9 cellular contexts compared by ENCODE assay signal in the genomic region with DNA sequence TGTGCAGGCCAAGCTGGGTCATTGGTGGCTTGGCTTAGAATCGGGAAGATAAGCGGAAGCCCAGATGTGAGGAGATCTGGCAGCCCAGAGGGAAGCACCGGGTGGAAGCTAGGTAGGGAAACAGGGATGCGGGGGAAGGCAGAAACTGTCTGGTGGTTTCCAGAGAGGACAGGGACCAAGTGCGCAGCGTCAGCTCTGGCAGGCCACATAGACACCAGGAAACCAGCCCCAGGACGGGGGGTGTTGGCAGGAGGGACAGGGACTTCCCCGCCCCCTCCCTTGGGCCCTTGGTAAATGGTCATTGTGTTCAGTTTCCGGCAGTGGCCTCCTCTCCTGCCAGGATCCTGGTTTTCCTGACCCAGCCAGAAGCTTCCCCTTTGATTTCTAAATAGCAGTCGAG. TPM values are rescaled to one million over a fixed set of nuclear protein-coding genes. Genes with fewer than 3 reads are reported as not detected.
DNase-seq lines count a peak whose midpoint lies in the region; ATAC-seq and TF ChIP-seq lines count a peak whose summit lies in the region.
"Had no signal": no experiment of that assay in that cellular context is flagged by ENCODE, and none has a peak within 500 bp of the region (broad histone marks: within the 10 kb centered on the region; RNA-seq: fewer than 3 reads in every experiment).

No MANE protein-coding gene starts in this region.

- peaks cover 19% of the 10 kb centered on the region for H3K4me1 ChIP-seq in OCI-LY7 (ENCODE audit: insufficient read depth, low read length, poor library complexity, severe bottlenecking)

- CTCF ChIA-PET in OCI-LY7 (lab: Charles Lee; ENCODE audit: unreplicated experiment): no interaction called here

- no peaks in the 10 kb centered on the region for H3K9me3 ChIP-seq in OCI-LY7 (ENCODE audit: low read length)

- TF ChIP-seq CTCF in C4-2B (conservative IDR thresholded peaks at IDR 0.05): no peak
- no peak for TF ChIP-seq CTCF in osteocyte (IDR thresholded peaks at IDR 0.05)
- no peak for TF ChIP-seq CTCF in OCI-LY7 (conservative IDR thresholded peaks at IDR 0.05; ENCODE audit: low read length)

- BruUV-seq in OCI-LY7 (replicated peaks; lab: Mats Ljungman, UMichigan): no TSS peak

- no peak for ATAC-seq in Right ventricle myocardium superior (ENCODE audit: poor library complexity)

- H3K27ac ChIP-seq in C4-2B: peak overlapping the region; percentile 93
- no peak overlapping the region for H3K27ac ChIP-seq in OCI-LY7 (ENCODE audit: low read depth, low read length, poor library complexity, severe bottlenecking)

- peak overlapping the region; percentile 62 for H3K4me3 Mint-ChIP-seq in activated T-helper 2 cell treated with anti-CD3 and anti-CD28 coated beads, Interferon-gamma antibody, Interleukin-2, Interleukin-4, amounts not matched to agents 10 μg/mL and 5 μg/mL and 100 μg/mL, durations not matched to agents 14 hours and 24 hours and 36 hours (ENCODE audit: low read depth)
- H3K4me3 Mint-ChIP-seq in osteocyte (ENCODE audit: unreplicated experiment): peak overlapping the region; percentile 74

- no peaks in the 10 kb centered on the region for H3K9me3 Mint-ChIP-seq in activated T-helper 2 cell treated with anti-CD3 and anti-CD28 coated beads, Interferon-gamma antibody, Interleukin-2, Interleukin-4, amounts not matched to agents 10 μg/mL and 5 μg/mL and 100 μg/mL, durations not matched to agents 14 hours and 24 hours and 36 hours
- no peaks in the 10 kb centered on the region for H3K9me3 Mint-ChIP-seq in osteocyte (ENCODE audit: unreplicated experiment)

- H3K4me3 ChIP-seq in OCI-LY7 (ENCODE audit: low read depth, low read length, poor library complexity, severe bottlenecking): no peak overlapping the region

- no peaks in the 10 kb centered on the region for H3K9me2 ChIP-seq in OCI-LY7 (ENCODE audit: insufficient read depth, low read length)

- peaks cover 6% of the 10 kb centered on the region; the same call in 1 of the 2 replicates for H4K20me1 ChIP-seq in OCI-LY7 (ENCODE audit: insufficient read depth, low read length)

- peaks cover 10% of the 10 kb centered on the region for H3K36me3 Mint-ChIP-seq in activated T-helper 2 cell treated with anti-CD3 and anti-CD28 coated beads, Interferon-gamma antibody, Interleukin-2, Interleukin-4, amounts not matched to agents 10 μg/mL and 5 μg/mL and 100 μg/mL, durations not matched to agents 14 hours and 24 hours and 36 hours (ENCODE audit: low read depth)
- no peaks in the 10 kb centered on the region for H3K36me3 Mint-ChIP-seq in osteocyte (ENCODE audit: unreplicated experiment)

- POLR2A ChIA-PET in OCI-LY7 (lab: Charles Lee): no interaction called here

- no peak for DNase-seq in activated T-helper 2 cell treated with anti-CD3 and anti-CD28 coated beads, Interferon-gamma antibody, Interleukin-2, Interleukin-4, amounts not matched to agents 10 μg/mL and 5 μg/mL and 100 μg/mL, durations not matched to agents 14 hours and 24 hours and 36 hours (ENCODE audit: low spot score)
- peak; percentile 75 for DNase-seq in Right ventricle myocardium superior
- DNase-seq in osteocyte (ENCODE audit: extremely low spot score, unreplicated experiment): no peak
- DNase-seq in AML-193 (lab: John Stamatoyannopoulos, UW): no peak
- DNase-seq in OCI-LY7 (ENCODE audit: low spot score): no peak
- no peak for DNase-seq in activated CD4-positive, alpha-beta T cell treated with anti-CD3 and anti-CD28 coated beads, Interleukin-2, amount 50 U/mL, for 4 hours
- no peak for DNase-seq in HT-29 (ENCODE audit: low spot score)
- DNase-seq: NCI-H1436 treated with DMSO at 0.1 percent for 48 hours had no signal

- H2AFZ ChIP-seq in OCI-LY7 (ENCODE audit: low read length): no peak overlapping the region

- peaks cover 37% of the 10 kb centered on the region for H3K4me1 Mint-ChIP-seq in activated T-helper 2 cell treated with anti-CD3 and anti-CD28 coated beads, Interferon-gamma antibody, Interleukin-2, Interleukin-4, amounts not matched to agents 10 μg/mL and 5 μg/mL and 100 μg/mL, durations not matched to agents 14 hours and 24 hours and 36 hours (ENCODE audit: low read depth)
- H3K4me1 Mint-ChIP-seq in osteocyte (ENCODE audit: unreplicated experiment): peaks cover 68% of the 10 kb centered on the region

- H3K4me2 ChIP-seq in OCI-LY7 (ENCODE audit: low read length): no peak overlapping the region

- peak overlapping the region; percentile 36 for H3K27ac Mint-ChIP-seq in activated T-helper 2 cell treated with anti-CD3 and anti-CD28 coated beads, Interferon-gamma antibody, Interleukin-2, Interleukin-4, amounts not matched to agents 10 μg/mL and 5 μg/mL and 100 μg/mL, durations not matched to agents 14 hours and 24 hours and 36 hours
- peak overlapping the region; percentile 52 for H3K27ac Mint-ChIP-seq in osteocyte (ENCODE audit: unreplicated experiment)

- no peaks in the 10 kb centered on the region for H3K36me3 ChIP-seq in OCI-LY7 (ENCODE audit: insufficient read depth, low read length)

- H3K27me3 Mint-ChIP-seq in activated T-helper 2 cell treated with anti-CD3 and anti-CD28 coated beads, Interferon-gamma antibody, Interleukin-2, Interleukin-4, amounts not matched to agents 10 μg/mL and 5 μg/mL and 100 μg/mL, durations not matched to agents 14 hours and 24 hours and 36 hours (ENCODE audit: low read depth): no peaks in the 10 kb centered on the region
- no peaks in the 10 kb centered on the region for H3K27me3 Mint-ChIP-seq in osteocyte (ENCODE audit: unreplicated experiment)

- no peaks in the 10 kb centered on the region for H3K79me2 ChIP-seq in OCI-LY7 (ENCODE audit: insufficient read depth, low read depth, low read length)

- intact Hi-C loops in activated T-helper 2 cell treated with anti-CD3 and anti-CD28 coated beads, Interferon-gamma antibody, Interleukin-2, Interleukin-4, amounts not matched to agents 10 μg/mL and 5 μg/mL and 100 μg/mL, durations not matched to agents 14 hours and 24 hours and 36 hours (cut with micrococcal nuclease): no loop called here
- intact Hi-C loops in Right ventricle myocardium superior (cut with DNase I) (no loop called here), OCI-LY7 (cut with micrococcal nuclease; ENCODE audit: unreplicated experiment) (no loop called here)

RNA-seq across cellular contexts. Expression of gene RALGDS, which starts 2.0 kb away (rescaled TPM):
- total RNA-seq in activated T-helper 2 cell treated with anti-CD3 and anti-CD28 coated beads, Interferon-gamma antibody, Interleukin-2, Interleukin-4, amounts not matched to agents 10 μg/mL and 5 μg/mL and 100 μg/mL, durations not matched to agents 14 hours and 24 hours and 36 hours: 78.8 and 85.8 TPM in 2 replicates
- total RNA-seq in Right ventricle myocardium superior (33.1 TPM), osteocyte (35.1 and 38.4 TPM in 2 replicates), OCI-LY7 (2022) (23.8 and 28.6 TPM in 2 replicates)
- total RNA-seq in OCI-LY7 (2014; rRNA removed; shearing (Covaris generic)): 22.0 and 28.2 TPM in 2 replicates
- total RNA-seq in HT-29 (2014; rRNA removed; shearing (Covaris generic)): 95.0 and 102 TPM in 2 replicates

RNA-seq across cellular contexts. Expression of gene GBGT1, which starts 44.7 kb away (rescaled TPM):
- 6.8 and 7.4 TPM in 2 replicates for total RNA-seq in activated T-helper 2 cell treated with anti-CD3 and anti-CD28 coated beads, Interferon-gamma antibody, Interleukin-2, Interleukin-4, amounts not matched to agents 10 μg/mL and 5 μg/mL and 100 μg/mL, durations not matched to agents 14 hours and 24 hours and 36 hours
- 6.4 TPM for total RNA-seq in Right ventricle myocardium superior
- 3.1 and 4.1 TPM in 2 replicates for total RNA-seq in osteocyte
- 2.1 and 2.6 TPM in 2 replicates for total RNA-seq in OCI-LY7 (2014; rRNA removed; shearing (Covaris generic))
- total RNA-seq in OCI-LY7 (2022): 3.9 and 5.9 TPM in 2 replicates
- total RNA-seq in HT-29 (2014; rRNA removed; shearing (Covaris generic)): not detected in 2 replicates

RNA-seq across cellular contexts. Expression of gene CEL, which starts 57.3 kb away (rescaled TPM):
- total RNA-seq in activated T-helper 2 cell treated with anti-CD3 and anti-CD28 coated beads, Interferon-gamma antibody, Interleukin-2, Interleukin-4, amounts not matched to agents 10 μg/mL and 5 μg/mL and 100 μg/mL, durations not matched to agents 14 hours and 24 hours and 36 hours: 2.0 and 2.1 TPM in 2 replicates
- 7.3 TPM for total RNA-seq in Right ventricle myocardium superior
- total RNA-seq in osteocyte: 1.3 and 1.9 TPM in 2 replicates
- 0.39 and 1.2 TPM in 2 replicates for total RNA-seq in OCI-LY7 (2014; rRNA removed; shearing (Covaris generic))
- 1.4 and 1.8 TPM in 2 replicates for total RNA-seq in OCI-LY7 (2022)
- total RNA-seq in HT-29 (2014; rRNA removed; shearing (Covaris generic)): 0.08 and 0.58 TPM in 2 replicates
